23 cellular contexts compared by ENCODE assay signal in genomic region chr2:28364611-28365010, GRCh38. TPM values are rescaled to one million over a fixed set of nuclear protein-coding genes. Genes with fewer than 3 reads are reported as not detected.
DNase-seq lines count a peak whose midpoint lies in the region; ATAC-seq and TF ChIP-seq lines count a peak whose summit lies in the region.
"Had no signal": no experiment of that assay in that cellular context is flagged by ENCODE, and none has a peak within 500 bp of the region (broad histone marks: within the 10 kb centered on the region; RNA-seq: fewer than 3 reads in every experiment).

No MANE protein-coding gene starts in this region.

- H3K9me3 ChIP-seq in hepatocyte (ENCODE audit: low read depth) = no peaks in the 10 kb centered on the region
- H3K9me3 ChIP-seq in skeletal muscle satellite cell (replicated peaks; ENCODE audit: low read length) = no peaks in the 10 kb centered on the region
- H3K9me3 ChIP-seq: ascending aorta, BE2C, tibial nerve had no signal

- H2AFZ ChIP-seq in hepatocyte = no peak overlapping the region

- peaks cover 22% of the 10 kb centered on the region for H3K27me3 Mint-ChIP-seq in T-helper 1 cell treated with Interleukin-12 subunit alpha and Interleukin-12 subunit beta and Interleukin-4 antibody, amounts not matched to agents 30 μg/mL and 1 μg/mL, for 36 hours (ENCODE audit: low read depth)

- H3K4me3 Mint-ChIP-seq in T-helper 1 cell treated with Interleukin-12 subunit alpha and Interleukin-12 subunit beta and Interleukin-4 antibody, amounts not matched to agents 30 μg/mL and 1 μg/mL, for 36 hours = no peak overlapping the region
- H3K4me3 Mint-ChIP-seq: HFFc6; stimulated activated naive CD8-positive, alpha-beta T cell treated with anti-CD3 and anti-CD28 coated beads, Interleukin-15, Interleukin-2, amounts not matched to agents 100 ng/mL and 50 ng/mL, for 24 hours had no signal

- TF ChIP-seq CTCF in hepatocyte (IDR thresholded peaks at IDR 0.05; ENCODE audit: poor library complexity) = no peak
- TF ChIP-seq CTCF in foreskin keratinocyte (conservative IDR thresholded peaks at IDR 0.05) = no peak

- peak overlapping the region; percentile 55 for H3K9ac ChIP-seq in skeletal muscle satellite cell (ENCODE audit: low read depth, low read length)

- H4K20me1 ChIP-seq in hepatocyte (ENCODE audit: insufficient read depth, poor library complexity, severe bottlenecking) = no peaks in the 10 kb centered on the region

- 80% methylated on average over 3 of the region's 3 CpGs for WGBS in hepatocyte (ENCODE audit: low lambda C conversion rate, missing lambda C conversion rate)

- DNase-seq in T-helper 1 cell = no peak
- DNase-seq in LHCN-M2 (ENCODE audit: low read depth) = peak; percentile 81
- DNase-seq in hepatocyte (ENCODE audit: low spot score) = no peak
- DNase-seq in foreskin keratinocyte = no peak
- DNase-seq: activated CD4-positive, alpha-beta T cell treated with anti-CD3 and anti-CD28 coated beads for 48 hours; activated naive CD4-positive, alpha-beta T cell treated with Interleukin-2 at 50 U/mL for 16 hours; BE2C; HFFc6; hippocampal formation; islet precursor cell; naive thymus-derived CD8-positive, alpha-beta T cell; NCI-H1092; NCI-H2081 treated with DMSO at 0.1 percent for 48 hours; NCI-H510A; NK-92 treated with Interleukin-12 subunit alpha and Interleukin-12 subunit beta, amount 100 ng/mL, for 24 hours had no signal

- H3K9me2 ChIP-seq in hepatocyte (replicated peaks; ENCODE audit: insufficient read depth) = no peaks in the 10 kb centered on the region

- H3K36me3 ChIP-seq in hepatocyte (replicated peaks; ENCODE audit: insufficient read depth, low read depth) (no peaks in the 10 kb centered on the region), skeletal muscle satellite cell (ENCODE audit: insufficient read depth, low read length) (no peaks in the 10 kb centered on the region)
- H3K36me3 ChIP-seq: ascending aorta, BE2C, tibial nerve had no signal

- ATAC-seq in HG03342 (IDR thresholded peaks at IDR 0.05; ENCODE audit: unreplicated experiment) (no peak), foreskin keratinocyte (no peak), HG03571 (IDR thresholded peaks at IDR 0.05; ENCODE audit: unreplicated experiment) (no peak)
- ATAC-seq: naive thymus-derived CD8-positive, alpha-beta T cell had no signal

- no peaks in the 10 kb centered on the region for H3K36me3 Mint-ChIP-seq in T-helper 1 cell treated with Interleukin-12 subunit alpha and Interleukin-12 subunit beta and Interleukin-4 antibody, amounts not matched to agents 30 μg/mL and 1 μg/mL, for 36 hours (ENCODE audit: low read depth)
- H3K36me3 Mint-ChIP-seq: naive thymus-derived CD8-positive, alpha-beta T cell had no signal

- H3K4me2 ChIP-seq in hepatocyte = no peak overlapping the region
- no peak overlapping the region for H3K4me2 ChIP-seq in skeletal muscle satellite cell (ENCODE audit: low read length)

- peaks cover 29% of the 10 kb centered on the region for H3K4me1 ChIP-seq in hepatocyte (ENCODE audit: insufficient read depth)
- H3K4me1 ChIP-seq in skeletal muscle satellite cell (ENCODE audit: control insufficient read depth, insufficient read depth, low read length) = peaks cover 32% of the 10 kb centered on the region
- H3K4me1 ChIP-seq in foreskin keratinocyte = no peaks in the 10 kb centered on the region
- H3K4me1 ChIP-seq: ascending aorta had no signal

- H3K27me3 ChIP-seq in hepatocyte (no peaks in the 10 kb centered on the region), skeletal muscle satellite cell (ENCODE audit: control insufficient read depth, insufficient read depth, low read length) (no peaks in the 10 kb centered on the region), foreskin keratinocyte (no peaks in the 10 kb centered on the region)
- H3K27me3 ChIP-seq: ascending aorta, BE2C, tibial nerve had no signal

- H3K4me3 ChIP-seq in hepatocyte = no peak overlapping the region
- no peak overlapping the region for H3K4me3 ChIP-seq in skeletal muscle satellite cell (ENCODE audit: low read length)
- H3K4me3 ChIP-seq: ascending aorta, tibial nerve had no signal

- no peaks in the 10 kb centered on the region for H3K79me2 ChIP-seq in hepatocyte

- no peaks in the 10 kb centered on the region for H3K9me3 Mint-ChIP-seq in T-helper 1 cell treated with Interleukin-12 subunit alpha and Interleukin-12 subunit beta and Interleukin-4 antibody, amounts not matched to agents 30 μg/mL and 1 μg/mL, for 36 hours
- H3K9me3 Mint-ChIP-seq: HFFc6; naive thymus-derived CD8-positive, alpha-beta T cell; stimulated activated naive CD8-positive, alpha-beta T cell treated with anti-CD3 and anti-CD28 coated beads, Interleukin-15, Interleukin-2, amounts not matched to agents 100 ng/mL and 50 ng/mL, for 24 hours had no signal

- peaks cover 57% of the 10 kb centered on the region for H3K4me1 Mint-ChIP-seq in T-helper 1 cell treated with Interleukin-12 subunit alpha and Interleukin-12 subunit beta and Interleukin-4 antibody, amounts not matched to agents 30 μg/mL and 1 μg/mL, for 36 hours (ENCODE audit: low read depth)

- peak overlapping the region; percentile 6 for H3K27ac Mint-ChIP-seq in T-helper 1 cell treated with Interleukin-12 subunit alpha and Interleukin-12 subunit beta and Interleukin-4 antibody, amounts not matched to agents 30 μg/mL and 1 μg/mL, for 36 hours
- H3K27ac Mint-ChIP-seq: HFFc6 had no signal

- peak overlapping the region; percentile 87 for H3K27ac ChIP-seq in hepatocyte
- no peak overlapping the region for H3K27ac ChIP-seq in foreskin keratinocyte
- H3K27ac ChIP-seq: 22Rv1, ascending aorta, tibial nerve had no signal

RNA-seq across cellular contexts. Expression of gene FOSL2, which starts 28.0 kb away (rescaled TPM):
- 50.7 and 62.2 TPM in 2 replicates for total RNA-seq in LHCN-M2 (2014; rRNA removed)
- 46.8 TPM for polyA plus RNA-seq in LHCN-M2 (2012)
- 148 and 164 TPM in 2 replicates for total RNA-seq in hepatocyte
- polyA plus RNA-seq in hepatocyte = 84.0 and 91.1 TPM in 2 replicates
- total RNA-seq in skeletal muscle satellite cell (2012; rRNA removed) = 31.2 and 44.6 TPM in 2 replicates
- 35.6 and 38.5 TPM in 2 replicates for total RNA-seq in foreskin keratinocyte
- 13.6 and 16.9 TPM in 2 replicates for polyA plus RNA-seq in foreskin keratinocyte
